Comparison of ENCODE assay signal across 4 cellular contexts in genomic region chrX:126806784-126807183, GRCh38. TPM values are rescaled to one million over a fixed set of nuclear protein-coding genes. Genes with fewer than 3 reads are reported as not detected.
"Had no signal": no experiment of that assay in that cellular context is flagged by ENCODE, and none has a peak within 500 bp of the region (broad histone marks: within the 10 kb centered on the region; RNA-seq: fewer than 3 reads in every experiment).

No MANE protein-coding gene starts in this region.

RNA-seq across cellular contexts. Expression of gene PRR32, which starts 12.7 kb away (rescaled TPM):
- total RNA-seq: LHCN-M2, M059J, MCF 10A, NCI-H460 had no signal
